In genomic region chr10:63260860-63261251, GRCh38 we compare ENCODE assay signal across 11 cellular contexts.
DNase-seq lines count a peak whose midpoint lies in the region; ATAC-seq, FAIRE-seq and TF ChIP-seq lines count a peak whose summit lies in the region.
"Had no signal": no experiment of that assay in that cellular context is flagged by ENCODE, and none has a peak within 500 bp of the region (broad histone marks: within the 10 kb centered on the region; RNA-seq: fewer than 3 reads in every experiment).

No MANE protein-coding gene starts in this region.

- no TSS peak for BruUV-seq in PC-3 (replicated peaks; lab: Mats Ljungman, UMichigan)

- H3F3A ChIP-seq in PC-3 (ENCODE audit: low read length, unreplicated experiment): peaks cover 5% of the 10 kb centered on the region

- H2AFZ ChIP-seq in PC-3 (ENCODE audit: low read length): no peak overlapping the region

- H3K9me3 ChIP-seq in PC-3 (ENCODE audit: low read length) (no peaks in the 10 kb centered on the region), esophagus (ENCODE audit: control insufficient read depth in 2 of 2, insufficient read depth in 1 of 2, low read depth in 1 of 2, low read length in 1 of 2) (no peaks in the 10 kb centered on the region), thoracic aorta (no peaks in the 10 kb centered on the region)
- H3K9me3 ChIP-seq: right lobe of liver had no signal

- no peaks in the 10 kb centered on the region for H3K9me2 ChIP-seq in PC-3 (replicated peaks; ENCODE audit: low read length)

- H3K4me1 ChIP-seq in PC-3 (ENCODE audit: insufficient read depth, low read length) (peaks cover 50% of the 10 kb centered on the region), esophagus (ENCODE audit: control insufficient read depth in 2 of 2, insufficient read depth in 2 of 2, low read length in 1 of 2) (no peaks in the 10 kb centered on the region), thoracic aorta (ENCODE audit: control insufficient read depth in 1 of 2, low read depth in 2 of 2) (peaks cover 65 to 77% of the 10 kb centered on the region in 2 donors)

- POLR2A ChIA-PET in PC-3 (lab: Charles Lee; ENCODE audit: unreplicated experiment): no interaction called here

- H3K4me3 ChIP-seq in PC-3 (ENCODE audit: low read length) (no peak overlapping the region), esophagus (ENCODE audit: low read depth in 1 of 2, low read length in 2 of 2) (no peak overlapping the region), thoracic aorta (no peak overlapping the region)
- H3K4me3 ChIP-seq: right lobe of liver had no signal

- ATAC-seq in PC-3 (no peak), thoracic aorta (ENCODE audit: insufficient number of reproducible peaks, low FRiP score, low read depth) (no peak), HG03460 (IDR thresholded peaks at IDR 0.05; ENCODE audit: unreplicated experiment) (no peak)
- ATAC-seq: foreskin keratinocyte had no signal

- FAIRE-seq in GM19239 (lab: Jason Lieb, UNC): peak; percentile 87

- peaks cover 62% of the 10 kb centered on the region for H4K20me1 ChIP-seq in PC-3 (ENCODE audit: low read length)

- peaks cover 100% of the 10 kb centered on the region for H3K79me2 ChIP-seq in PC-3 (ENCODE audit: low read length)

- TF ChIP-seq CTCF in PC-3 (conservative IDR thresholded peaks at IDR 0.05; ENCODE audit: low read depth, low read length) (no peak), thoracic aorta (IDR thresholded peaks at IDR 0.05) (no peak)

- intact Hi-C loops in PC-3 (cut with micrococcal nuclease): loop anchor here (10.0 kb wide), 1 partner anchor 996 kb away; the partner anchor contains the start of gene RTKN2

- DNase-seq in GM19239 (ENCODE audit: insufficient read length, low spot score) (no peak), PC-3 (peak; percentile 31), thoracic aorta (ENCODE audit: low spot score) (no peak), NCI-H526 (lab: John Stamatoyannopoulos, UW) (no peak)
- DNase-seq in stimulated activated CD4-positive, alpha-beta T cell treated with anti-CD3 and anti-CD28 coated beads, Interleukin-2, amount 100 ng/mL, for 48 hours: no peak
- DNase-seq: DND-41, foreskin keratinocyte, NCI-H69, right lobe of liver had no signal

- H3K27me3 ChIP-seq in PC-3 (ENCODE audit: low read length) (no peaks in the 10 kb centered on the region), esophagus (ENCODE audit: control insufficient read depth in 1 of 2, insufficient read depth in 2 of 2, low read length in 2 of 2) (no peaks in the 10 kb centered on the region), thoracic aorta (replicated peaks; ENCODE audit: insufficient read depth) (no peaks in the 10 kb centered on the region)
- H3K27me3 ChIP-seq: foreskin keratinocyte, right lobe of liver had no signal

- 71 to 81% methylated on average over 3 of the region's 3 CpGs for WGBS in esophagus, 2 donors

- CTCF ChIA-PET in PC-3 (lab: Charles Lee): no interaction called here

- H3K36me3 ChIP-seq in PC-3 (ENCODE audit: low read depth, low read length) (peaks cover 40% of the 10 kb centered on the region), esophagus (ENCODE audit: control insufficient read depth in 2 of 2, insufficient read depth in 2 of 2, low read length in 1 of 2) (no peaks in the 10 kb centered on the region), thoracic aorta (no peaks in the 10 kb centered on the region)
- H3K36me3 ChIP-seq: right lobe of liver had no signal

- no peak overlapping the region for H3K4me2 ChIP-seq in PC-3 (ENCODE audit: low read length)

- no peak overlapping the region for H3K9ac ChIP-seq in PC-3 (ENCODE audit: low read length)

- H3K27ac ChIP-seq in PC-3 (ENCODE audit: low read length): no peak overlapping the region
- peak overlapping the region; percentile 13 to 37 for H3K27ac ChIP-seq in esophagus (ENCODE audit: low read depth in 2 of 2, low read length in 1 of 2)
- H3K27ac ChIP-seq in thoracic aorta: peak overlapping the region; percentile 1 to 44
- H3K27ac ChIP-seq: foreskin keratinocyte had no signal
